Comparison of ENCODE assay signal across 8 cellular contexts in genomic region chr16:57299009-57299718, GRCh38. TPM values are rescaled to one million over a fixed set of nuclear protein-coding genes. Genes with fewer than 3 reads are reported as not detected.
DNase-seq lines count a peak whose midpoint lies in the region; ATAC-seq and TF ChIP-seq lines count a peak whose summit lies in the region.

No MANE protein-coding gene starts in this region.

- H3K4me3 Mint-ChIP-seq in activated naive CD8-positive, alpha-beta T cell treated with anti-CD3 and anti-CD28 coated beads, Interleukin-2, amount 10 ng/mL, durations not matched to agents 7 days and 5 days: no peak overlapping the region
- no peak overlapping the region for H3K4me3 Mint-ChIP-seq in stimulated activated effector memory CD8-positive, alpha-beta T cell treated with anti-CD3 and anti-CD28 coated beads, Interleukin-12 subunit alpha, Interleukin-12 subunit beta, amount 100 ng/mL, for 72 hours

- DNase-seq in activated naive CD4-positive, alpha-beta T cell treated with Interleukin-2 at 50 U/mL for 16 hours: peak; percentile 53
- DNase-seq in activated naive CD4-positive, alpha-beta T cell treated with anti-CD3 and anti-CD28 coated beads, Interleukin-2, amount 50 U/mL, for 72 hours (ENCODE audit: low spot score in 2 of 2): no peak
- DNase-seq in HEK293T (ENCODE audit: extremely low spot score) (peak; percentile 58), NB4 (ENCODE audit: low read depth) (peak; percentile 80), H4 (ENCODE audit: low spot score) (no peak)
- no peak for DNase-seq in activated naive CD8-positive, alpha-beta T cell treated with anti-CD3 and anti-CD28 coated beads, Interleukin-2, amount 10 ng/mL, durations not matched to agents 7 days and 5 days
- no peak for DNase-seq in stimulated activated effector memory CD8-positive, alpha-beta T cell treated with anti-CD3 and anti-CD28 coated beads, Interleukin-12 subunit alpha, Interleukin-12 subunit beta, amount 100 ng/mL, for 72 hours (ENCODE audit: low spot score in 2 of 2)

- H3K36me3 ChIP-seq in iPS-20b (ENCODE audit: insufficient read depth, low read depth, low read length): no peaks in the 10 kb centered on the region

- peak overlapping the region; percentile 51; the same call in 1 of the 2 replicates for H3K9ac ChIP-seq in iPS-20b (ENCODE audit: low read depth, low read length)

- no peaks in the 10 kb centered on the region for H3K9me3 Mint-ChIP-seq in activated naive CD4-positive, alpha-beta T cell treated with anti-CD3 and anti-CD28 coated beads, Interleukin-2, amount 50 U/mL, for 72 hours
- no peaks in the 10 kb centered on the region for H3K9me3 Mint-ChIP-seq in activated naive CD8-positive, alpha-beta T cell treated with anti-CD3 and anti-CD28 coated beads, Interleukin-2, amount 10 ng/mL, durations not matched to agents 7 days and 5 days
- H3K9me3 Mint-ChIP-seq in stimulated activated effector memory CD8-positive, alpha-beta T cell treated with anti-CD3 and anti-CD28 coated beads, Interleukin-12 subunit alpha, Interleukin-12 subunit beta, amount 100 ng/mL, for 72 hours: no peaks in the 10 kb centered on the region

- peak overlapping the region; percentile 85 for H3K4me3 ChIP-seq in NB4 (ENCODE audit: low read depth, low read length)
- H3K4me3 ChIP-seq in iPS-20b (ENCODE audit: low read length): peak overlapping the region; percentile 89

- no peak overlapping the region for H3K27ac ChIP-seq in iPS-20b (ENCODE audit: low read length)

- peaks cover 9% of the 10 kb centered on the region; the same call in 1 of the 2 replicates for H3K27me3 ChIP-seq in iPS-20b (ENCODE audit: insufficient read depth, low read length)

- no peak overlapping the region for H3K27ac Mint-ChIP-seq in activated naive CD4-positive, alpha-beta T cell treated with anti-CD3 and anti-CD28 coated beads, Interleukin-2, amount 50 U/mL, for 72 hours
- H3K27ac Mint-ChIP-seq in activated naive CD8-positive, alpha-beta T cell treated with anti-CD3 and anti-CD28 coated beads, Interleukin-2, amount 10 ng/mL, durations not matched to agents 7 days and 5 days: no peak overlapping the region
- no peak overlapping the region for H3K27ac Mint-ChIP-seq in stimulated activated effector memory CD8-positive, alpha-beta T cell treated with anti-CD3 and anti-CD28 coated beads, Interleukin-12 subunit alpha, Interleukin-12 subunit beta, amount 100 ng/mL, for 72 hours

- POLR2A ChIA-PET in HEK293T (lab: Yijun Ruan, JAX): interaction anchor here (1.6 to 2.1 kb wide), 2 partner anchors 54 to 148 kb away, joined by 5 to 8 read pairs; partner anchors contain the start of genes ARL2BP, CIAPIN1 and COQ9
- POLR2A ChIA-PET in activated naive CD8-positive, alpha-beta T cell treated with anti-CD3 and anti-CD28 coated beads, Interleukin-2, amount 10 ng/mL, durations not matched to agents 7 days and 5 days (lab: Charles Lee): interaction anchor here (0.6 to 3.5 kb wide), 4 partner anchors 19 to 148 kb away, joined by 3 to 25 read pairs (median 8); partner anchors contain the start of genes ARL2BP, CIAPIN1 and COQ9

- H3K4me1 ChIP-seq in iPS-20b (ENCODE audit: insufficient read depth, low read length): no peaks in the 10 kb centered on the region

- TF ChIP-seq CTCF in NB4 (IDR thresholded peaks at IDR 0.05; ENCODE audit: low read depth, low read length): no peak

- CTCF ChIA-PET in HEK293T (lab: Yijun Ruan, JAX): interaction anchor here (1.1 to 5.3 kb wide), 2 partner anchors 19 to 118 kb away, joined by 3 to 71 read pairs; no protein-coding TSS in a partner anchor

- H3K27me3 Mint-ChIP-seq in activated naive CD8-positive, alpha-beta T cell treated with anti-CD3 and anti-CD28 coated beads, Interleukin-2, amount 10 ng/mL, durations not matched to agents 7 days and 5 days: no peaks in the 10 kb centered on the region

- H3K36me3 Mint-ChIP-seq in activated naive CD4-positive, alpha-beta T cell treated with anti-CD3 and anti-CD28 coated beads, Interleukin-2, amount 50 U/mL, for 72 hours: no peaks in the 10 kb centered on the region
- no peaks in the 10 kb centered on the region for H3K36me3 Mint-ChIP-seq in activated naive CD8-positive, alpha-beta T cell treated with anti-CD3 and anti-CD28 coated beads, Interleukin-2, amount 10 ng/mL, durations not matched to agents 7 days and 5 days
- H3K36me3 Mint-ChIP-seq in stimulated activated effector memory CD8-positive, alpha-beta T cell treated with anti-CD3 and anti-CD28 coated beads, Interleukin-12 subunit alpha, Interleukin-12 subunit beta, amount 100 ng/mL, for 72 hours: no peaks in the 10 kb centered on the region

- no peak for TF ChIP-seq POLR2A in NB4 (IDR thresholded peaks at IDR 0.05; ENCODE audit: extremely low read depth, insufficient read length)

- peaks cover 17% of the 10 kb centered on the region for H3K4me1 Mint-ChIP-seq in activated naive CD8-positive, alpha-beta T cell treated with anti-CD3 and anti-CD28 coated beads, Interleukin-2, amount 10 ng/mL, durations not matched to agents 7 days and 5 days
- H3K4me1 Mint-ChIP-seq in stimulated activated effector memory CD8-positive, alpha-beta T cell treated with anti-CD3 and anti-CD28 coated beads, Interleukin-12 subunit alpha, Interleukin-12 subunit beta, amount 100 ng/mL, for 72 hours: peaks cover 24% of the 10 kb centered on the region

- no peaks in the 10 kb centered on the region for H3K9me3 ChIP-seq in iPS-20b (ENCODE audit: insufficient read depth, low read depth, low read length)

- ATAC-seq in activated naive CD4-positive, alpha-beta T cell treated with anti-CD3 and anti-CD28 coated beads, Interleukin-2, amount 50 U/mL, for 72 hours: no peak
- peak; percentile 0 for ATAC-seq in activated naive CD8-positive, alpha-beta T cell treated with anti-CD3 and anti-CD28 coated beads, Interleukin-2, amount 10 ng/mL, durations not matched to agents 7 days and 5 days (ENCODE audit: low read depth)
- ATAC-seq in stimulated activated effector memory CD8-positive, alpha-beta T cell treated with anti-CD3 and anti-CD28 coated beads, Interleukin-12 subunit alpha, Interleukin-12 subunit beta, amount 100 ng/mL, for 72 hours: peak; percentile 23

TF ChIP-seq in HEK293T, 16 proteins besides CTCF, POLR2A, EP300 and RAD21:
- TF ChIP-seq FOXK2 (IDR thresholded peaks at IDR 0.05) (no peak), FOXA1 (IDR thresholded peaks at IDR 0.05) (no peak), ARNT (IDR thresholded peaks at IDR 0.05) (no peak), PKNOX1 (IDR thresholded peaks at IDR 0.05) (no peak), L3MBTL2 (conservative IDR thresholded peaks at IDR 0.05) (no peak), CTBP1 (IDR thresholded peaks at IDR 0.05; ENCODE audit: borderline replicate concordance) (no peak), LEF1 (IDR thresholded peaks at IDR 0.05; ENCODE audit: borderline replicate concordance) (no peak), SUZ12 (IDR thresholded peaks at IDR 0.05) (no peak), FOXM1 (IDR thresholded peaks at IDR 0.05; ENCODE audit: borderline replicate concordance) (no peak)
TF ChIP-seq in HEK293T: peak in this region for 0.

RNA-seq across cellular contexts. Expression of gene PLLP, which starts 14.7 kb away (rescaled TPM):
- total RNA-seq in activated naive CD4-positive, alpha-beta T cell treated with anti-CD3 and anti-CD28 coated beads, Interleukin-2, amount 50 U/mL, for 72 hours: under 1 TPM; 0.35 to 0.43 TPM
- under 1 TPM; 0.08 to 0.26 TPM for total RNA-seq in activated naive CD8-positive, alpha-beta T cell treated with anti-CD3 and anti-CD28 coated beads, Interleukin-2, amount 10 ng/mL, durations not matched to agents 7 days and 5 days
- total RNA-seq in H4 (2014; rRNA removed; shearing (Covaris generic)): 0.17 TPM in 1 of 2 replicates, not detected in the other

RNA-seq across cellular contexts. Expression of gene ARL2BP, which starts 54.1 kb away (rescaled TPM):
- 10 to 100 TPM; 14.7 to 20.7 TPM for total RNA-seq in activated naive CD4-positive, alpha-beta T cell treated with anti-CD3 and anti-CD28 coated beads, Interleukin-2, amount 50 U/mL, for 72 hours
- 10 to 100 TPM; 34.9 to 37.9 TPM for total RNA-seq in activated naive CD8-positive, alpha-beta T cell treated with anti-CD3 and anti-CD28 coated beads, Interleukin-2, amount 10 ng/mL, durations not matched to agents 7 days and 5 days
- 98.4 and 100 TPM in 2 replicates for total RNA-seq in H4 (2014; rRNA removed; shearing (Covaris generic))

RNA-seq across cellular contexts. Expression of gene CCL22, which starts 59.4 kb away (rescaled TPM):
- 1 to 10 TPM; 2.3 to 2.6 TPM for total RNA-seq in activated naive CD4-positive, alpha-beta T cell treated with anti-CD3 and anti-CD28 coated beads, Interleukin-2, amount 50 U/mL, for 72 hours
- total RNA-seq in activated naive CD8-positive, alpha-beta T cell treated with anti-CD3 and anti-CD28 coated beads, Interleukin-2, amount 10 ng/mL, durations not matched to agents 7 days and 5 days: under 1 TPM; 0.17 to 0.33 TPM
- total RNA-seq in H4 (2014; rRNA removed; shearing (Covaris generic)): not detected in 2 replicates

Comparison
In these comparisons a context has a peak if more than half of its experiments do, and no peak if none do; other contexts are left out.
1. DNase-seq: peak in activated naive CD4-positive, alpha-beta T cell treated with Interleukin-2 at 50 U/mL for 16 hours (single experiment), HEK293T (single experiment) and NB4 (single experiment); none in activated naive CD4-positive, alpha-beta T cell treated with anti-CD3 and anti-CD28 coated beads, Interleukin-2, amount 50 U/mL, for 72 hours (0 of 2), activated naive CD8-positive, alpha-beta T cell treated with anti-CD3 and anti-CD28 coated beads, Interleukin-2, amount 10 ng/mL, durations not matched to agents 7 days and 5 days (single experiment), stimulated activated effector memory CD8-positive, alpha-beta T cell treated with anti-CD3 and anti-CD28 coated beads, Interleukin-12 subunit alpha, Interleukin-12 subunit beta, amount 100 ng/mL, for 72 hours (0 of 2) and H4 (single experiment).
2. ATAC-seq: peak in activated naive CD8-positive, alpha-beta T cell treated with anti-CD3 and anti-CD28 coated beads, Interleukin-2, amount 10 ng/mL, durations not matched to agents 7 days and 5 days (single experiment) and stimulated activated effector memory CD8-positive, alpha-beta T cell treated with anti-CD3 and anti-CD28 coated beads, Interleukin-12 subunit alpha, Interleukin-12 subunit beta, amount 100 ng/mL, for 72 hours (single experiment); none in activated naive CD4-positive, alpha-beta T cell treated with anti-CD3 and anti-CD28 coated beads, Interleukin-2, amount 50 U/mL, for 72 hours (0 of 2).